In genomic region chr22:21490556-21490955, GRCh38 we compare ENCODE assay signal across 1 cellular context. TPM values are rescaled to one million over a fixed set of nuclear protein-coding genes. Genes with fewer than 3 reads are reported as not detected.
"Had no signal": no experiment of that assay in that cellular context is flagged by ENCODE, and none has a peak within 500 bp of the region (broad histone marks: within the 10 kb centered on the region; RNA-seq: fewer than 3 reads in every experiment).

No MANE protein-coding gene starts in this region.

RNA-seq across cellular contexts. Expression of gene TMEM191C, which starts 23.4 kb away (rescaled TPM):
- total RNA-seq: M059J had no signal
